ENCODE assay signal across 9 cellular contexts in genomic region chr11:118895093-118896039, GRCh38. TPM values are rescaled to one million over a fixed set of nuclear protein-coding genes. Genes with fewer than 3 reads are reported as not detected.
DNase-seq lines count a peak whose midpoint lies in the region; ATAC-seq, FAIRE-seq and TF ChIP-seq lines count a peak whose summit lies in the region.
"Had no signal": no experiment of that assay in that cellular context is flagged by ENCODE, and none has a peak within 500 bp of the region (broad histone marks: within the 10 kb centered on the region; RNA-seq: fewer than 3 reads in every experiment).

No MANE protein-coding gene starts in this region.

- CTCF ChIA-PET in MCF 10A (lab: Yijun Ruan, JAX): interaction anchor here (0.7 to 1.9 kb wide), 5 partner anchors 11 to 170 kb away, joined by 3 to 6 read pairs (median 6); partner anchors contain the start of gene DDX6

- H3K36me3 Mint-ChIP-seq in MCF 10A (ENCODE audit: insufficient read depth, unreplicated experiment): peaks cover 65% of the 10 kb centered on the region
- peaks cover 3% of the 10 kb centered on the region for H3K36me3 Mint-ChIP-seq in T-helper 1 cell treated with Interleukin-12 subunit alpha and Interleukin-12 subunit beta and Interleukin-4 antibody, amounts not matched to agents 30 μg/mL and 1 μg/mL, for 36 hours (ENCODE audit: low read depth)
- H3K36me3 Mint-ChIP-seq in central memory CD8-positive, alpha-beta T cell (ENCODE audit: insufficient read depth): peaks cover 61% of the 10 kb centered on the region

- no peak for FAIRE-seq in D721Med (lab: Jason Lieb, UNC)
- FAIRE-seq: A204.1 had no signal

- H3K4me1 ChIP-seq in breast epithelium (no peaks in the 10 kb centered on the region), aorta (ENCODE audit: control insufficient read depth in 1 of 2, insufficient read depth in 2 of 2, low read length in 2 of 2) (no peaks in the 10 kb centered on the region)

- peak overlapping the region; percentile 51 for H3K27ac Mint-ChIP-seq in MCF 10A (ENCODE audit: low read depth, unreplicated experiment)
- peak overlapping the region; percentile 79 for H3K27ac Mint-ChIP-seq in T-helper 1 cell treated with Interleukin-12 subunit alpha and Interleukin-12 subunit beta and Interleukin-4 antibody, amounts not matched to agents 30 μg/mL and 1 μg/mL, for 36 hours
- H3K27ac Mint-ChIP-seq in central memory CD8-positive, alpha-beta T cell (ENCODE audit: low read depth): peak overlapping the region; percentile 97

- H3K27ac ChIP-seq in breast epithelium (peak overlapping the region in 1 of 2 donors; percentile 13), aorta (ENCODE audit: low read depth in 1 of 2, low read length in 2 of 2) (no peak overlapping the region)

- peaks cover 5% of the 10 kb centered on the region for H3K4me1 Mint-ChIP-seq in MCF 10A (ENCODE audit: insufficient read depth, unreplicated experiment)
- H3K4me1 Mint-ChIP-seq in T-helper 1 cell treated with Interleukin-12 subunit alpha and Interleukin-12 subunit beta and Interleukin-4 antibody, amounts not matched to agents 30 μg/mL and 1 μg/mL, for 36 hours (ENCODE audit: low read depth): peaks cover 52% of the 10 kb centered on the region
- peaks cover 78% of the 10 kb centered on the region for H3K4me1 Mint-ChIP-seq in central memory CD8-positive, alpha-beta T cell

- DNase-seq in MCF 10A (ENCODE audit: unreplicated experiment): no peak
- no peak for DNase-seq in breast epithelium (ENCODE audit: low spot score in 2 of 2)
- DNase-seq in central memory CD8-positive, alpha-beta T cell (ENCODE audit: low spot score in 2 of 2): peak in 1 of 2 donors; percentile 67
- peak; percentile 69 to 83 (median 76) for DNase-seq in stimulated activated naive CD4-positive, alpha-beta T cell (lab: John Stamatoyannopoulos, UW)
- DNase-seq in D721Med (ENCODE audit: insufficient read length, low spot score): no peak
- DNase-seq in aorta: no peak

- H3K4me3 ChIP-seq in breast epithelium: no peak overlapping the region
- H3K4me3 ChIP-seq in aorta (ENCODE audit: low read length in 2 of 2): no peak overlapping the region

- intact Hi-C loops in MCF 10A (cut with micrococcal nuclease): no loop called here
- intact Hi-C loops in breast epithelium (cut with DNase I; ENCODE audit: low total_unique reads): no loop called here
- intact Hi-C loops in aorta (cut with DNase I): no loop called here

- POLR2A ChIA-PET in MCF 10A (lab: Yijun Ruan, JAX): interaction anchor here (0.5 to 2.4 kb wide), 9 partner anchors 12 to 272 kb away, joined by 3 to 33 read pairs (median 3); partner anchors contain the start of genes CENATAC, CXCR5 and DDX6

- no peaks in the 10 kb centered on the region for H3K36me3 ChIP-seq in breast epithelium
- peaks cover 0 to 3% of the 10 kb centered on the region in 2 donors for H3K36me3 ChIP-seq in aorta (ENCODE audit: control insufficient read depth in 1 of 2, insufficient read depth in 2 of 2, low read length in 1 of 2)

- no peaks in the 10 kb centered on the region for H3K27me3 ChIP-seq in breast epithelium
- H3K27me3 ChIP-seq in aorta (ENCODE audit: control insufficient read depth in 1 of 2, insufficient read depth in 2 of 2, low read length in 1 of 2): no peaks in the 10 kb centered on the region

- WGBS in aorta, 2 donors: 64 to 68% methylated on average over 26 of the region's 26 CpGs

- no TSS peak for BruUV-seq in MCF 10A (replicated peaks; lab: Mats Ljungman, UMichigan)

- TF ChIP-seq CTCF in MCF 10A (IDR thresholded peaks at IDR 0.05; ENCODE audit: unreplicated experiment) (no peak), breast epithelium (IDR thresholded peaks at IDR 0.05) (no peak), D721Med (IDR thresholded peaks at IDR 0.05; ENCODE audit: insufficient read depth, missing control alignments) (no peak)

- H3K9me3 ChIP-seq in breast epithelium (no peaks in the 10 kb centered on the region), aorta (ENCODE audit: control insufficient read depth, low read length) (no peaks in the 10 kb centered on the region)

- H3K27me3 Mint-ChIP-seq in MCF 10A (ENCODE audit: insufficient read depth, unreplicated experiment): no peaks in the 10 kb centered on the region
- H3K27me3 Mint-ChIP-seq in T-helper 1 cell treated with Interleukin-12 subunit alpha and Interleukin-12 subunit beta and Interleukin-4 antibody, amounts not matched to agents 30 μg/mL and 1 μg/mL, for 36 hours (ENCODE audit: low read depth): no peaks in the 10 kb centered on the region
- no peaks in the 10 kb centered on the region for H3K27me3 Mint-ChIP-seq in central memory CD8-positive, alpha-beta T cell

- peak; percentile 75 for ATAC-seq in central memory CD8-positive, alpha-beta T cell (replicated peaks; ENCODE audit: extremely low read depth, poor library complexity, severe bottlenecking)
- no peak for ATAC-seq in HG03280 (IDR thresholded peaks at IDR 0.05; ENCODE audit: unreplicated experiment)
- no peak for ATAC-seq in aorta (ENCODE audit: low FRiP score)

- TF ChIP-seq POLR2A in breast epithelium (IDR thresholded peaks at IDR 0.05): no peak

- H3K4me3 Mint-ChIP-seq in MCF 10A (ENCODE audit: unreplicated experiment): no peak overlapping the region
- H3K4me3 Mint-ChIP-seq in T-helper 1 cell treated with Interleukin-12 subunit alpha and Interleukin-12 subunit beta and Interleukin-4 antibody, amounts not matched to agents 30 μg/mL and 1 μg/mL, for 36 hours: peak overlapping the region; percentile 36
- peak overlapping the region; percentile 89 for H3K4me3 Mint-ChIP-seq in central memory CD8-positive, alpha-beta T cell

- no peaks in the 10 kb centered on the region for H3K9me3 Mint-ChIP-seq in MCF 10A (ENCODE audit: unreplicated experiment)
- H3K9me3 Mint-ChIP-seq in T-helper 1 cell treated with Interleukin-12 subunit alpha and Interleukin-12 subunit beta and Interleukin-4 antibody, amounts not matched to agents 30 μg/mL and 1 μg/mL, for 36 hours: no peaks in the 10 kb centered on the region
- no peaks in the 10 kb centered on the region for H3K9me3 Mint-ChIP-seq in central memory CD8-positive, alpha-beta T cell

RNA-seq across cellular contexts. Expression of gene CXCR5, which starts 11.7 kb away (rescaled TPM):
- total RNA-seq in MCF 10A (2022) (not detected in 2 replicates), breast epithelium (not detected), aorta (under 1 TPM; 0.06 to 0.27 TPM)
- under 1 TPM; 0.13 to 0.69 TPM for polyA plus RNA-seq in aorta

RNA-seq across cellular contexts. Expression of gene BCL9L, which starts 30.4 kb away (rescaled TPM):
- total RNA-seq in MCF 10A (2022) (91.6 and 121 TPM in 2 replicates), breast epithelium (10 to 100 TPM; 13.2 to 15.4 (median 13.3) TPM), aorta (10 to 100 TPM; 73.5 to 92.9 TPM)
- polyA plus RNA-seq in aorta: 10 to 100 TPM; 12.5 to 21.1 TPM

Comparison
In these comparisons a context has a peak if more than half of its experiments do, and no peak if none do; other contexts are left out.
1. DNase-seq: peak in stimulated activated naive CD4-positive, alpha-beta T cell (6 of 6); none in MCF 10A (single experiment), breast epithelium (0 of 2), D721Med (single experiment) and aorta (0 of 2).
2. Peak in every context shown above with its lines, with median percentiles within 50 percentile points of each other: H3K27ac Mint-ChIP-seq.